ENCODE assay signal across 14 cellular contexts in genomic region chr20:26276811-26277210, GRCh38.
DNase-seq lines count a peak whose midpoint lies in the region; TF ChIP-seq lines count a peak whose summit lies in the region.
"Had no signal": no experiment of that assay in that cellular context is flagged by ENCODE, and none has a peak within 500 bp of the region (broad histone marks: within the 10 kb centered on the region; RNA-seq: fewer than 3 reads in every experiment).

No MANE protein-coding gene starts in this region.

- H3K4me1 ChIP-seq in mesendoderm (ENCODE audit: control insufficient read depth, low read depth, low read length) (no peaks in the 10 kb centered on the region), ovary (ENCODE audit: insufficient read depth) (no peaks in the 10 kb centered on the region)

- TF ChIP-seq CTCF in astrocyte of the cerebellum (IDR thresholded peaks at IDR 0.05; ENCODE audit: low read depth, low read length, missing control alignments) (peak; percentile 29), ovary (IDR thresholded peaks at IDR 0.05) (no peak)

- no peak overlapping the region for H3K18ac ChIP-seq in mesendoderm (ENCODE audit: low read length)

- no peaks in the 10 kb centered on the region for H3K79me1 ChIP-seq in mesendoderm (ENCODE audit: low read length)

- in situ Hi-C loops in astrocyte of the cerebellum (cut with HindIII; ENCODE audit: low sequenced_read_pairs), result no loop called here

- H2BK15ac ChIP-seq in mesendoderm (replicated peaks; ENCODE audit: low read depth), result no peak overlapping the region

- H3K79me2 ChIP-seq in mesendoderm (ENCODE audit: control insufficient read depth, insufficient read depth, low read length), result no peaks in the 10 kb centered on the region

- no peak overlapping the region for H3K56ac ChIP-seq in mesendoderm (ENCODE audit: low read length)

- H3K27me3 ChIP-seq in H7 (ENCODE audit: control insufficient read depth, insufficient read depth, low read length) (no peaks in the 10 kb centered on the region), mesendoderm (ENCODE audit: insufficient read depth, low read length, poor library complexity) (no peaks in the 10 kb centered on the region), ovary (no peaks in the 10 kb centered on the region)

- no peaks in the 10 kb centered on the region for H3K9me3 ChIP-seq in ovary
- H3K9me3 ChIP-seq: thoracic aorta had no signal

- H3K9ac ChIP-seq in mesendoderm (ENCODE audit: low read length), result no peak overlapping the region

- TF ChIP-seq POLR2A in ovary (IDR thresholded peaks at IDR 0.05), result no peak

- H3K36me3 ChIP-seq in H7 (replicated peaks; ENCODE audit: control insufficient read depth, insufficient read depth, low read length) (no peaks in the 10 kb centered on the region), mesendoderm (ENCODE audit: control insufficient read depth, insufficient read depth, low read length) (no peaks in the 10 kb centered on the region), ovary (no peaks in the 10 kb centered on the region)
- H3K36me3 ChIP-seq: thoracic aorta had no signal

- no peak overlapping the region for H2BK120ac ChIP-seq in mesendoderm (ENCODE audit: low read depth, low read length)

- no peak overlapping the region for H3K4me2 ChIP-seq in mesendoderm (ENCODE audit: low read length)

- WGBS in mesendoderm (ENCODE audit: extremely low coverage, insufficient coverage, low lambda C conversion rate), result no CpG with 5 or more reads among the region's 23 CpGs
- 11 to 21% (median 11%) methylated on average over 21 to 23 of the region's 23 CpGs for WGBS in ovary, 3 donors

- no peak overlapping the region for H3K23ac ChIP-seq in mesendoderm (ENCODE audit: low read length)

- H3K27ac ChIP-seq in mesendoderm (ENCODE audit: low read depth, low read length), result no peak overlapping the region
- H3K27ac ChIP-seq in ovary, result no peak overlapping the region
- H3K27ac ChIP-seq: thoracic aorta had no signal

- H2AK5ac ChIP-seq in mesendoderm (ENCODE audit: low read length), result no peak overlapping the region

- no peak overlapping the region for H3K4ac ChIP-seq in mesendoderm (ENCODE audit: low read depth, low read length)

- intact Hi-C loops in ovary (cut with DNase I), result no loop called here

- no peak overlapping the region for H4K5ac ChIP-seq in mesendoderm (ENCODE audit: low read length)

- H4K8ac ChIP-seq in mesendoderm (ENCODE audit: low read depth, low read length), result no peak overlapping the region

- DNase-seq in COR-L47 (lab: John Stamatoyannopoulos, UW), result peak; percentile 10
- peak; percentile 24 for DNase-seq in H7
- no peak for DNase-seq in astrocyte of the cerebellum (ENCODE audit: low read depth)
- DNase-seq in mesendoderm, result peak; percentile 1
- DNase-seq in GF-D8 (lab: John Stamatoyannopoulos, UW), result no peak
- DNase-seq in central memory CD4-positive, alpha-beta T cell, result no peak
- DNase-seq in ovary, result no peak
- no peak for DNase-seq in activated naive CD4-positive, alpha-beta T cell treated with Interleukin-2 at 50 U/mL for 16 hours
- DNase-seq: activated CD4-positive, alpha-beta memory T cell treated with anti-CD3 and anti-CD28 coated beads, Interleukin-2, amount 10 ng/mL, durations not matched to agents 7 days and 5 days; activated effector memory CD4-positive, alpha-beta T cell treated with anti-CD3 and anti-CD28 coated beads, Interleukin-2, amount 50 U/mL, for 16 hours; Calu3; small intestine; T-helper 1 cell had no signal

- TF ChIP-seq EP300 in ovary (IDR thresholded peaks at IDR 0.05), result no peak

- H3K4me3 ChIP-seq in H7 (ENCODE audit: insufficient read depth, low read depth, low read length) (no peak overlapping the region), astrocyte of the cerebellum (ENCODE audit: low read depth, low read length) (peak overlapping the region; percentile 6), mesendoderm (ENCODE audit: low read length) (no peak overlapping the region), ovary (no peak overlapping the region)
- H3K4me3 ChIP-seq: thoracic aorta had no signal

- no peak overlapping the region for H2BK5ac ChIP-seq in mesendoderm (ENCODE audit: low read length)

Comparison
In these comparisons a context has a peak if more than half of its experiments do, and no peak if none do; other contexts are left out.
1. DNase-seq: peak in COR-L47 (single experiment), H7 (single experiment) and mesendoderm (single experiment); none in astrocyte of the cerebellum (single experiment), GF-D8 (single experiment), central memory CD4-positive, alpha-beta T cell (single experiment), ovary (0 of 5) and activated naive CD4-positive, alpha-beta T cell treated with Interleukin-2 at 50 U/mL for 16 hours (single experiment).